In genomic region chr16:15946257-15947044, GRCh38 we compare ENCODE assay signal across 1 cellular context.
TF ChIP-seq lines count a peak whose summit lies in the region.

No MANE protein-coding gene starts in this region.

TF ChIP-seq in SK-N-SH treated with all-trans-retinoic acid at 6 μM for 48 hours, 23 proteins besides CTCF, POLR2A, EP300 and RAD21 (continued from another document):
- TF ChIP-seq POU6F1 (CRISPR knock-in tag; IDR thresholded peaks at IDR 0.05; ENCODE audit: borderline replicate concordance, low read depth) (no peak), OSR1 (CRISPR knock-in tag; IDR thresholded peaks at IDR 0.05) (no peak), ISL1 (CRISPR knock-in tag; IDR thresholded peaks at IDR 0.05) (no peak), ZFP3 (CRISPR knock-in tag; IDR thresholded peaks at IDR 0.05) (no peak), BACH2 (CRISPR knock-in tag; IDR thresholded peaks at IDR 0.05; ENCODE audit: borderline replicate concordance) (no peak), CSDC2 (CRISPR knock-in tag; IDR thresholded peaks at IDR 0.05) (no peak), ZNF70 (CRISPR knock-in tag; IDR thresholded peaks at IDR 0.05) (no peak), PATZ1 (CRISPR knock-in tag; IDR thresholded peaks at IDR 0.05; ENCODE audit: borderline replicate concordance) (no peak), TOX (CRISPR knock-in tag; IDR thresholded peaks at IDR 0.05; ENCODE audit: borderline replicate concordance) (no peak), ZC3H10 (CRISPR knock-in tag; IDR thresholded peaks at IDR 0.05) (no peak), ESRRG (CRISPR knock-in tag; IDR thresholded peaks at IDR 0.05) (no peak), ARNTL (CRISPR knock-in tag; IDR thresholded peaks at IDR 0.05; ENCODE audit: borderline replicate concordance, low read depth) (no peak), ZNF8 (CRISPR knock-in tag; IDR thresholded peaks at IDR 0.05) (no peak)
